In genomic region chr17:27343972-27344607, GRCh38 we compare ENCODE assay signal across 13 cellular contexts. TPM values are rescaled to one million over a fixed set of nuclear protein-coding genes. Genes with fewer than 3 reads are reported as not detected.
DNase-seq lines count a peak whose midpoint lies in the region; TF ChIP-seq lines count a peak whose summit lies in the region.
"Had no signal": no experiment of that assay in that cellular context is flagged by ENCODE, and none has a peak within 500 bp of the region (broad histone marks: within the 10 kb centered on the region; RNA-seq: fewer than 3 reads in every experiment).

No MANE protein-coding gene starts in this region.

- H4K8ac ChIP-seq in trophoblast cell (ENCODE audit: low read depth, low read length), result no peak overlapping the region

- H3K36me3 ChIP-seq in Loucy (ENCODE audit: insufficient read depth, low read length) (no peaks in the 10 kb centered on the region), trophoblast cell (ENCODE audit: control insufficient read depth in 1 of 2, insufficient read depth in 2 of 2, low read length in 2 of 2) (no peaks in the 10 kb centered on the region), Peyer's patch (no peaks in the 10 kb centered on the region)
- H3K36me3 ChIP-seq: transverse colon had no signal

- no peak overlapping the region for H2AFZ ChIP-seq in Loucy (ENCODE audit: low read length)
- H2AFZ ChIP-seq in trophoblast cell (ENCODE audit: insufficient read depth, low read length, poor library complexity), result no peak overlapping the region

- H2BK5ac ChIP-seq in trophoblast cell (ENCODE audit: low read depth, low read length, poor library complexity), result no peak overlapping the region

- H3K27ac ChIP-seq in trophoblast cell (ENCODE audit: low read depth, low read length) (no peak overlapping the region), Peyer's patch (peak overlapping the region in 1 of 4 donors; percentile 3)

- no peak overlapping the region for H4K12ac ChIP-seq in trophoblast cell (ENCODE audit: low read depth, low read length)

- TF ChIP-seq POLR2A in Peyer's patch (IDR thresholded peaks at IDR 0.05), result no peak

- H3K4me2 ChIP-seq in Loucy (ENCODE audit: low read depth, low read length, poor library complexity, severe bottlenecking) (peak overlapping the region; percentile 7), trophoblast cell (ENCODE audit: low read length) (no peak overlapping the region)
- H3K4me2 ChIP-seq: A549 had no signal

- no peak overlapping the region for H3K4ac ChIP-seq in trophoblast cell (ENCODE audit: low read depth, low read length)

- H3K14ac ChIP-seq in trophoblast cell (ENCODE audit: low read length), result no peak overlapping the region

- H3K9ac ChIP-seq in Loucy (ENCODE audit: low read depth, low read length, poor library complexity, severe bottlenecking) (no peak overlapping the region), trophoblast cell (ENCODE audit: low read length) (no peak overlapping the region)

- TF ChIP-seq CTCF in Loucy (conservative IDR thresholded peaks at IDR 0.05; ENCODE audit: low read length) (no peak), cardiac fibroblast (IDR thresholded peaks at IDR 0.05; ENCODE audit: low read depth, low read length) (no peak), Peyer's patch (IDR thresholded peaks at IDR 0.05) (no peak)

- H3K9me3 ChIP-seq in Loucy (ENCODE audit: insufficient read depth, low read depth, low read length) (no peaks in the 10 kb centered on the region), trophoblast cell (ENCODE audit: insufficient read depth, low read depth, low read length) (peaks cover 2% of the 10 kb centered on the region), Peyer's patch (no peaks in the 10 kb centered on the region)
- H3K9me3 ChIP-seq: A549, transverse colon had no signal

- H2BK12ac ChIP-seq in trophoblast cell (ENCODE audit: low read length), result peak overlapping the region; percentile 15

- H3K79me2 ChIP-seq in Loucy (ENCODE audit: insufficient read depth, low read length) (no peaks in the 10 kb centered on the region), trophoblast cell (ENCODE audit: control insufficient read depth, insufficient read depth, low read length, poor library complexity) (no peaks in the 10 kb centered on the region)

- no peaks in the 10 kb centered on the region for H3F3A ChIP-seq in Loucy (ENCODE audit: low read depth)

- H4K20me1 ChIP-seq in Loucy (ENCODE audit: insufficient read depth, low read length, poor library complexity, severe bottlenecking), result no peaks in the 10 kb centered on the region

- H3K18ac ChIP-seq in trophoblast cell (ENCODE audit: low read length), result no peak overlapping the region

- no peaks in the 10 kb centered on the region for H3K27me3 ChIP-seq in Loucy (ENCODE audit: insufficient read depth, low read length, poor library complexity, severe bottlenecking)
- H3K27me3 ChIP-seq in trophoblast cell (ENCODE audit: insufficient read depth, low read length), result no peaks in the 10 kb centered on the region
- H3K27me3 ChIP-seq in Peyer's patch, result no peaks in the 10 kb centered on the region
- H3K27me3 ChIP-seq: transverse colon had no signal

- H2BK120ac ChIP-seq in trophoblast cell (ENCODE audit: insufficient read depth, low read length, poor library complexity), result peak overlapping the region; percentile 68

- no peak overlapping the region for H3K4me3 ChIP-seq in Loucy (ENCODE audit: low read length, poor library complexity, severe bottlenecking)
- no peak overlapping the region for H3K4me3 ChIP-seq in cardiac fibroblast (replicated peaks in 1 of 2; ENCODE audit: low read depth in 2 of 2, low read length in 2 of 2)
- no peak overlapping the region for H3K4me3 ChIP-seq in trophoblast cell (ENCODE audit: low read depth, low read length)
- no peak overlapping the region for H3K4me3 ChIP-seq in Peyer's patch
- H3K4me3 ChIP-seq: A549, transverse colon had no signal

- no peak overlapping the region for H3K23ac ChIP-seq in trophoblast cell (ENCODE audit: low read length)

- peak; percentile 37 for DNase-seq in NCI-H146 (lab: John Stamatoyannopoulos, UW)
- DNase-seq in NCI-H146 treated with DMSO at 0.1 percent for 48 hours (lab: John Stamatoyannopoulos, UW; ENCODE audit: unreplicated experiment), result no peak
- DNase-seq in cardiac fibroblast (ENCODE audit: low read depth in 2 of 2), result peak; percentile 32 to 74
- no peak for DNase-seq in trophoblast cell
- no peak for DNase-seq in cortex of kidney (lab: John Stamatoyannopoulos, UW)
- DNase-seq in NCI-H187 treated with DMSO at 0.1 percent for 48 hours (lab: John Stamatoyannopoulos, UW), result no peak
- DNase-seq in Peyer's patch, result no peak
- DNase-seq: activated CD4-positive, CD25-positive, alpha-beta regulatory T cell treated with anti-CD3 and anti-CD28 coated beads, Interleukin-2, amount 50 U/mL, for 72 hours; activated T-cell treated with anti-CD3 and anti-CD28 coated beads, Interleukin-2, amount 50 U/mL, for 1 hour; NCI-H1694 treated with DMSO at 0.1 percent for 48 hours; transverse colon had no signal

- peak overlapping the region; percentile 39 for H2AK5ac ChIP-seq in trophoblast cell (ENCODE audit: low read length)

- H3K4me1 ChIP-seq in Loucy (ENCODE audit: insufficient read depth, low read length, poor library complexity, severe bottlenecking), result peaks cover 27% of the 10 kb centered on the region
- H3K4me1 ChIP-seq in trophoblast cell (ENCODE audit: control insufficient read depth in 1 of 2, insufficient read depth in 2 of 2, low read length in 2 of 2), result peaks cover 10 to 18% of the 10 kb centered on the region in 2 experiments
- H3K4me1 ChIP-seq in Peyer's patch, result peaks cover 0 to 6% (median 0%) of the 10 kb centered on the region in 4 donors

- no CpG with 5 or more reads among the region's 3 CpGs for WGBS in trophoblast cell (ENCODE audit: extremely low coverage, insufficient coverage, insufficient read length)

- H3K79me1 ChIP-seq in trophoblast cell (ENCODE audit: low read length), result peaks cover 23% of the 10 kb centered on the region

- H3K9me2 ChIP-seq in Loucy (replicated peaks; ENCODE audit: low read depth, low read length), result no peaks in the 10 kb centered on the region

- H4K91ac ChIP-seq in trophoblast cell (ENCODE audit: low read depth, low read length), result peak overlapping the region; percentile 19

RNA-seq across cellular contexts. Expression of gene WSB1, which starts 50.2 kb away (rescaled TPM):
- 193 and 206 TPM in 2 replicates for polyA plus RNA-seq in trophoblast cell (2013)
- 100 to 1,000 TPM in 2 of 4 donors, 10 to 100 TPM in 2; 61.5 to 208 (median 112) TPM for total RNA-seq in Peyer's patch

Comparison
In these comparisons a context has a peak if more than half of its experiments do, and no peak if none do; other contexts are left out.
1. DNase-seq: peak in NCI-H146 (single experiment) and cardiac fibroblast (2 of 2); none in NCI-H146 treated with DMSO at 0.1 percent for 48 hours (single experiment), trophoblast cell (0 of 2), cortex of kidney (single experiment), NCI-H187 treated with DMSO at 0.1 percent for 48 hours (single experiment) and Peyer's patch (0 of 3).